8 cellular contexts compared by ENCODE assay signal in the genomic region with DNA sequence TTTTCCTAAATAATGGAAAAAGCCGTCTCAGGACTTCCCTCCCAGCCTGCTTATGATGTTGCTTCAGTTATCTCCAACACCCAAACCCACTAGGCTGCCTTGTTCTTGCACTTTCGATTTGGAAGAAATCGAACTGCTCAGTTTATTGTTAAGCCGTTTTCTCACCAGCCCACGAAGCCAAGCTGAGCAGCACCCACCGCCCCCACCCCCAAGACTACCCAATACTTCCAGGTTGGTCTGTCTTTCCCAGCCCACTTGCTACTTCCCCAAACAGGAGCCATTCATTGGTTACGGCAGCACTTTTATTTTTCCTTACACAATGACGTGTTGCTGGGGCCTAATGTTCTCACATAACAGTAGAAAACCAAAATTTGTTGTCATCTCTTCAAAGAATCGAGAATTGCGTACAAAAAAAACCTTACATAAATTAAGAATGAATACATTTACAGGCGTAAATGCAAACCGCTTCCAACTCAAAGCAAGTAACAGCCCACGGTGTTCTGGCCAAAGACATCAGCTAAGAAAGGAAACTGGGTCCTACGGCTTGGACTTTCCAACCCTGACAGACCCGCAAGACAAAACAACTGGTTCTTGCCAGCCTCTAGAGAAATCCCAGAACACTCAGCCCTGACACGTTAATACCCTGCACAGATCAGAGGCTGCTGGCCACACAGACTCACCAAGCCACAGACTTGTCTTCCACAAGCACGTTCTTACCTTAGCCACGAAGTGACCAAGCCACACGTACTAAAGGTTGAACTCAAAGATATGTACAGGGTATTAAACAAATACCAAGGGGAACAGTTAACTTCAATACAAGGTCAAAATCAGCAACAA. TPM values are rescaled to one million over a fixed set of nuclear protein-coding genes. Genes with fewer than 3 reads are reported as not detected.
DNase-seq lines count a peak whose midpoint lies in the region; ATAC-seq and TF ChIP-seq lines count a peak whose summit lies in the region.

No MANE protein-coding gene starts in this region.

- intact Hi-C loops in CD4-positive, alpha-beta T cell (cut with DNase I, micrococcal nuclease), result loop anchor here (2.0 to 10.0 kb wide), 6 partner anchors 113 to 1245 kb away; partner anchors contain the start of genes BAHCC1 (in 2 of the 2), P4HB (in 1 of the 2), RNF213 (in 1 of the 2) and SLC38A10 (in 1 of the 2)
- intact Hi-C loops in lower leg skin (cut with DNase I; ENCODE audit: low total_unique reads), result loop anchor here (5.0 kb wide), 1 partner anchor 113 kb away; the partner anchor contains the start of gene BAHCC1

- peaks cover 49% of the 10 kb centered on the region for H3K36me3 Mint-ChIP-seq in CD4-positive, alpha-beta T cell (ENCODE audit: low read depth)

- peak overlapping the region; percentile 72 for H3K27ac ChIP-seq in CD4-positive, alpha-beta T cell (ENCODE audit: low read depth, low read length)
- peak overlapping the region; percentile 90 to 93 for H3K27ac ChIP-seq in thoracic aorta

- no peak for TF ChIP-seq POLR2A in lower leg skin (IDR thresholded peaks at IDR 0.05)

- ATAC-seq in CD4-positive, alpha-beta T cell (ENCODE audit: poor library complexity), result peak; percentile 16
- ATAC-seq in thoracic aorta (ENCODE audit: insufficient number of reproducible peaks, low FRiP score, low read depth) (no peak), GM19328 (IDR thresholded peaks at IDR 0.05; ENCODE audit: unreplicated experiment) (no peak)

- in situ Hi-C loops in astrocyte of the spinal cord (cut with HindIII; ENCODE audit: low sequenced_read_pairs), result loop anchor here (10.0 kb wide), 1 partner anchor 105 kb away; no protein-coding TSS in a partner anchor

- H3K4me1 Mint-ChIP-seq in CD4-positive, alpha-beta T cell (ENCODE audit: low read depth), result peaks cover 43% of the 10 kb centered on the region

- H3K36me3 ChIP-seq in thoracic aorta, result peaks cover 39% of the 10 kb centered on the region

- CTCF ChIA-PET in CD4-positive, alpha-beta T cell (lab: Charles Lee), result interaction anchor here (1.3 to 1.4 kb wide), 2 partner anchors 9 to 25 kb away, joined by 4 to 7 read pairs; no protein-coding TSS in a partner anchor

- no peak for TF ChIP-seq CTCF in CD4-positive, alpha-beta T cell (IDR thresholded peaks at IDR 0.05)
- no peak for TF ChIP-seq CTCF in astrocyte of the spinal cord (IDR thresholded peaks at IDR 0.05; ENCODE audit: low read depth, low read length)
- TF ChIP-seq CTCF in lower leg skin (IDR thresholded peaks at IDR 0.05), result no peak
- no peak for TF ChIP-seq CTCF in thoracic aorta (IDR thresholded peaks at IDR 0.05)

- H3K9me3 Mint-ChIP-seq in CD4-positive, alpha-beta T cell, result no peaks in the 10 kb centered on the region

- peak overlapping the region; percentile 90 for H3K27ac Mint-ChIP-seq in CD4-positive, alpha-beta T cell

- POLR2A ChIA-PET in CD4-positive, alpha-beta T cell (lab: Charles Lee), result interaction anchor here (0.8 to 9.3 kb wide), 14 partner anchors 9 to 287 kb away, joined by 3 to 93 read pairs (median 6); partner anchors contain the start of genes BAHCC1, FAAP100, NDUFAF8 and SLC38A10

- H3K4me3 ChIP-seq in astrocyte of the spinal cord (ENCODE audit: low read depth, low read length) (peak overlapping the region; percentile 88), lower leg skin (ENCODE audit: low read depth, poor library complexity, severe bottlenecking) (peak overlapping the region; percentile 86), thoracic aorta (peak overlapping the region; percentile 99)

- DNase-seq in CD4-positive, alpha-beta T cell, result peak in 1 of 10 experiments; percentile 44
- DNase-seq in MV-4-11 (lab: John Stamatoyannopoulos, UW) (peak; percentile 57), astrocyte of the spinal cord (ENCODE audit: low read depth, low spot score) (no peak), lower leg skin (ENCODE audit: low spot score in 2 of 2) (no peak), thoracic aorta (ENCODE audit: low spot score) (no peak), RPMI8226 (no peak), COLO668 (lab: John Stamatoyannopoulos, UW; ENCODE audit: unreplicated experiment) (no peak)

- H3K4me3 Mint-ChIP-seq in CD4-positive, alpha-beta T cell, result peak overlapping the region; percentile 99

- peaks cover 3 to 4% of the 10 kb centered on the region in 2 donors for H3K4me1 ChIP-seq in thoracic aorta (ENCODE audit: control insufficient read depth in 1 of 2, low read depth in 2 of 2)

- H3K27me3 Mint-ChIP-seq in CD4-positive, alpha-beta T cell, result no peaks in the 10 kb centered on the region

- 6 to 7% methylated on average over 19 of the region's 19 CpGs for WGBS in lower leg skin, 2 donors

- no peaks in the 10 kb centered on the region for H3K27me3 ChIP-seq in CD4-positive, alpha-beta T cell (ENCODE audit: control insufficient read depth, insufficient read depth, low read length)
- no peaks in the 10 kb centered on the region for H3K27me3 ChIP-seq in thoracic aorta (replicated peaks; ENCODE audit: insufficient read depth)

- no peaks in the 10 kb centered on the region for H3K9me3 ChIP-seq in CD4-positive, alpha-beta T cell (ENCODE audit: control insufficient read depth, low read length)
- no peaks in the 10 kb centered on the region for H3K9me3 ChIP-seq in thoracic aorta

RNA-seq across cellular contexts. Expression of gene ACTG1, which starts 2.7 kb away (rescaled TPM):
- total RNA-seq in CD4-positive, alpha-beta T cell, result 1,000 to 10,000 TPM; 1,296 to 1,318 TPM
- total RNA-seq in lower leg skin, result 1,000 to 10,000 TPM; 3,349 to 4,521 (median 4,085) TPM
- total RNA-seq in thoracic aorta, result 1,000 to 10,000 TPM; 4,421 to 4,935 TPM

RNA-seq across cellular contexts. Expression of gene FSCN2, which starts 18.3 kb away (rescaled TPM):
- 1 to 10 TPM; 1.0 to 1.1 TPM for total RNA-seq in CD4-positive, alpha-beta T cell
- total RNA-seq in lower leg skin, result 1 to 10 TPM in 3 of 4 donors, under 1 TPM in 1; 0.46 to 2.7 (median 1.8) TPM
- total RNA-seq in thoracic aorta, result 1 to 10 TPM; 4.2 to 9.2 TPM

RNA-seq across cellular contexts. Expression of gene FAAP100, which starts 42.2 kb away (rescaled TPM):
- total RNA-seq in CD4-positive, alpha-beta T cell, result 10 to 100 TPM; 18.7 to 19.7 TPM
- 10 to 100 TPM; 19.4 to 34.3 (median 28.4) TPM for total RNA-seq in lower leg skin
- total RNA-seq in thoracic aorta, result 10 to 100 TPM; 43.2 to 57.9 TPM
